Comparison of ENCODE assay signal across 12 cellular contexts in genomic region chr19:41306394-41306793, GRCh38. TPM values are rescaled to one million over a fixed set of nuclear protein-coding genes. Genes with fewer than 3 reads are reported as not detected.
DNase-seq lines count a peak whose midpoint lies in the region; ATAC-seq lines count a peak whose summit lies in the region.
"Had no signal": no experiment of that assay in that cellular context is flagged by ENCODE, and none has a peak within 500 bp of the region (broad histone marks: within the 10 kb centered on the region; RNA-seq: fewer than 3 reads in every experiment).

No MANE protein-coding gene starts in this region.

- peaks cover 2 to 12% of the 10 kb centered on the region in 2 donors for H3K36me3 ChIP-seq in aorta (ENCODE audit: control insufficient read depth in 1 of 2, insufficient read depth in 2 of 2, low read length in 1 of 2)

- peaks cover 53% of the 10 kb centered on the region for H3K36me3 Mint-ChIP-seq in stimulated activated naive CD8-positive, alpha-beta T cell treated with anti-CD3 and anti-CD28 coated beads, Interleukin-15, Interleukin-2, amounts not matched to agents 100 ng/mL and 50 ng/mL, for 24 hours (ENCODE audit: low read depth)
- peaks cover 47% of the 10 kb centered on the region for H3K36me3 Mint-ChIP-seq in activated naive CD8-positive, alpha-beta T cell treated with anti-CD3 and anti-CD28 coated beads for 36 hours
- peaks cover 0 to 56% (median 24%) of the 10 kb centered on the region in 3 donors for H3K36me3 Mint-ChIP-seq in naive thymus-derived CD8-positive, alpha-beta T cell

- DNase-seq in stimulated activated naive CD8-positive, alpha-beta T cell treated with anti-CD3 and anti-CD28 coated beads, Interleukin-15, Interleukin-2, amounts not matched to agents 100 U/mL and 50 U/mL, for 24 hours, result no peak
- no peak for DNase-seq in activated naive CD8-positive, alpha-beta T cell treated with anti-CD3 and anti-CD28 coated beads for 36 hours
- DNase-seq in naive thymus-derived CD8-positive, alpha-beta T cell, result no peak
- DNase-seq in aorta, result peak; percentile 36 to 70
- no peak for DNase-seq in NCI-H774 (lab: John Stamatoyannopoulos, UW)
- DNase-seq: H9, KG1, NCI-H345 had no signal

- H3K27ac ChIP-seq in aorta (ENCODE audit: low read depth in 1 of 2, low read length in 2 of 2), result no peak overlapping the region

- no peak overlapping the region for H3K4me3 ChIP-seq in aorta (ENCODE audit: low read length in 2 of 2)
- H3K4me3 ChIP-seq: pancreas had no signal

- no peaks in the 10 kb centered on the region for H3K27me3 Mint-ChIP-seq in stimulated activated naive CD8-positive, alpha-beta T cell treated with anti-CD3 and anti-CD28 coated beads, Interleukin-15, Interleukin-2, amounts not matched to agents 100 ng/mL and 50 ng/mL, for 24 hours
- peaks cover 9% of the 10 kb centered on the region for H3K27me3 Mint-ChIP-seq in activated naive CD8-positive, alpha-beta T cell treated with anti-CD3 and anti-CD28 coated beads for 36 hours
- H3K27me3 Mint-ChIP-seq in naive thymus-derived CD8-positive, alpha-beta T cell, result peaks cover 0 to 3% (median 0%) of the 10 kb centered on the region in 5 donors

- peak overlapping the region; percentile 52 for H3K4me3 Mint-ChIP-seq in stimulated activated naive CD8-positive, alpha-beta T cell treated with anti-CD3 and anti-CD28 coated beads, Interleukin-15, Interleukin-2, amounts not matched to agents 100 ng/mL and 50 ng/mL, for 24 hours
- peak overlapping the region; percentile 22 for H3K4me3 Mint-ChIP-seq in activated naive CD8-positive, alpha-beta T cell treated with anti-CD3 and anti-CD28 coated beads for 36 hours
- H3K4me3 Mint-ChIP-seq in naive thymus-derived CD8-positive, alpha-beta T cell, result peak overlapping the region; percentile 68 to 99 (median 95)

- no peak for ATAC-seq in stimulated activated naive CD8-positive, alpha-beta T cell treated with anti-CD3 and anti-CD28 coated beads, Interleukin-15, Interleukin-2, amounts not matched to agents 100 U/mL and 50 U/mL, for 24 hours
- ATAC-seq in naive thymus-derived CD8-positive, alpha-beta T cell, result no peak
- ATAC-seq in aorta (ENCODE audit: low FRiP score), result no peak
- no peak for ATAC-seq in HG03378 (IDR thresholded peaks at IDR 0.05; ENCODE audit: unreplicated experiment)
- ATAC-seq in GM21529 (IDR thresholded peaks at IDR 0.05; ENCODE audit: unreplicated experiment), result no peak
- ATAC-seq: pancreas had no signal

- H3K27me3 ChIP-seq in aorta (ENCODE audit: control insufficient read depth in 1 of 2, insufficient read depth in 2 of 2, low read length in 1 of 2), result no peaks in the 10 kb centered on the region
- H3K27me3 ChIP-seq: pancreas had no signal

- H3K9me3 Mint-ChIP-seq in stimulated activated naive CD8-positive, alpha-beta T cell treated with anti-CD3 and anti-CD28 coated beads, Interleukin-15, Interleukin-2, amounts not matched to agents 100 ng/mL and 50 ng/mL, for 24 hours, result no peaks in the 10 kb centered on the region
- H3K9me3 Mint-ChIP-seq in activated naive CD8-positive, alpha-beta T cell treated with anti-CD3 and anti-CD28 coated beads for 36 hours, result no peaks in the 10 kb centered on the region
- H3K9me3 Mint-ChIP-seq in naive thymus-derived CD8-positive, alpha-beta T cell, result no peaks in the 10 kb centered on the region

- no peaks in the 10 kb centered on the region for H3K9me3 ChIP-seq in aorta (ENCODE audit: control insufficient read depth, low read length)
- H3K9me3 ChIP-seq: pancreas had no signal

- intact Hi-C loops in aorta (cut with DNase I), result loop anchor here in 1 of 2 donors (5.0 kb wide), 1 partner anchor 39 kb away; no protein-coding TSS in a partner anchor

- POLR2A ChIA-PET in naive thymus-derived CD8-positive, alpha-beta T cell (lab: Charles Lee), result interaction anchor here (1.0 to 11.3 kb wide), 7 partner anchors 11 to 493 kb away, joined by 3 to 300 read pairs (median 17); partner anchors contain the start of genes B9D2, HNRNPUL1 and TGFB1

- 76 to 78% methylated on average over 11 of the region's 11 CpGs for WGBS in aorta, 2 donors

- H3K4me1 ChIP-seq in aorta (ENCODE audit: control insufficient read depth in 1 of 2, insufficient read depth in 2 of 2, low read length in 2 of 2), result no peaks in the 10 kb centered on the region

- H3K27ac Mint-ChIP-seq in stimulated activated naive CD8-positive, alpha-beta T cell treated with anti-CD3 and anti-CD28 coated beads, Interleukin-15, Interleukin-2, amounts not matched to agents 100 ng/mL and 50 ng/mL, for 24 hours, result peak overlapping the region; percentile 96
- peak overlapping the region; percentile 97 for H3K27ac Mint-ChIP-seq in activated naive CD8-positive, alpha-beta T cell treated with anti-CD3 and anti-CD28 coated beads for 36 hours
- H3K27ac Mint-ChIP-seq in naive thymus-derived CD8-positive, alpha-beta T cell, result peak overlapping the region; percentile 94 to 100 (median 99)

- peaks cover 92% of the 10 kb centered on the region for H3K4me1 Mint-ChIP-seq in stimulated activated naive CD8-positive, alpha-beta T cell treated with anti-CD3 and anti-CD28 coated beads, Interleukin-15, Interleukin-2, amounts not matched to agents 100 ng/mL and 50 ng/mL, for 24 hours (ENCODE audit: low read depth)
- peaks cover 76% of the 10 kb centered on the region for H3K4me1 Mint-ChIP-seq in activated naive CD8-positive, alpha-beta T cell treated with anti-CD3 and anti-CD28 coated beads for 36 hours
- H3K4me1 Mint-ChIP-seq in naive thymus-derived CD8-positive, alpha-beta T cell, result peaks cover 43 to 99% (median 95%) of the 10 kb centered on the region in 4 donors

RNA-seq across cellular contexts. Expression of gene CCDC97, which starts 3.6 kb away (rescaled TPM):
- 10 to 100 TPM; 19.1 to 20.5 TPM for total RNA-seq in activated naive CD8-positive, alpha-beta T cell treated with anti-CD3 and anti-CD28 coated beads for 36 hours
- total RNA-seq in naive thymus-derived CD8-positive, alpha-beta T cell, result 10 to 100 TPM; 46.6 to 49.1 TPM
- polyA plus RNA-seq in naive thymus-derived CD8-positive, alpha-beta T cell, result 10 to 100 TPM; 15.6 to 25.0 (median 24.6) TPM
- 10 to 100 TPM; 18.7 to 24.3 TPM for total RNA-seq in aorta
- 10 to 100 TPM in 1 of 2 donors, 1 to 10 TPM in 1; 7.0 to 10.8 TPM for polyA plus RNA-seq in aorta

RNA-seq across cellular contexts. Expression of gene HNRNPUL1, which starts 42.2 kb away (rescaled TPM):
- total RNA-seq in activated naive CD8-positive, alpha-beta T cell treated with anti-CD3 and anti-CD28 coated beads for 36 hours, result 100 to 1,000 TPM; 255 to 259 TPM
- 100 to 1,000 TPM; 262 to 280 TPM for total RNA-seq in naive thymus-derived CD8-positive, alpha-beta T cell
- polyA plus RNA-seq in naive thymus-derived CD8-positive, alpha-beta T cell, result 10 to 100 TPM; 40.7 to 67.6 (median 46.1) TPM
- 100 to 1,000 TPM; 155 to 156 TPM for total RNA-seq in aorta
- 10 to 100 TPM; 59.5 to 82.5 TPM for polyA plus RNA-seq in aorta

RNA-seq across cellular contexts. Expression of gene TGFB1, which starts 47.3 kb away (rescaled TPM):
- total RNA-seq in activated naive CD8-positive, alpha-beta T cell treated with anti-CD3 and anti-CD28 coated beads for 36 hours, result 100 to 1,000 TPM; 152 to 154 TPM
- 10 to 100 TPM; 83.6 to 85.6 TPM for total RNA-seq in naive thymus-derived CD8-positive, alpha-beta T cell
- 10 to 100 TPM; 30.5 to 45.4 (median 34.5) TPM for polyA plus RNA-seq in naive thymus-derived CD8-positive, alpha-beta T cell
- 10 to 100 TPM; 81.6 to 97.5 TPM for total RNA-seq in aorta
- 10 to 100 TPM; 25.4 to 56.6 TPM for polyA plus RNA-seq in aorta

RNA-seq across cellular contexts. Expression of gene B9D2, which starts 57.6 kb away (rescaled TPM):
- 1 to 10 TPM; 6.4 to 8.1 TPM for total RNA-seq in activated naive CD8-positive, alpha-beta T cell treated with anti-CD3 and anti-CD28 coated beads for 36 hours
- 10 to 100 TPM; 15.0 to 17.3 TPM for total RNA-seq in naive thymus-derived CD8-positive, alpha-beta T cell
- 10 to 100 TPM; 12.6 to 20.9 (median 19.8) TPM for polyA plus RNA-seq in naive thymus-derived CD8-positive, alpha-beta T cell
- 1 to 10 TPM; 4.1 to 5.6 TPM for total RNA-seq in aorta
- 10 to 100 TPM in 1 of 2 donors, 1 to 10 TPM in 1; 1.6 to 13.5 TPM for polyA plus RNA-seq in aorta

Comparison
In these comparisons a context has a peak if more than half of its experiments do, and no peak if none do; other contexts are left out.
1. H3K4me3 Mint-ChIP-seq: peak in every context shown above with its lines; median percentile 95 in naive thymus-derived CD8-positive, alpha-beta T cell; 52 in stimulated activated naive CD8-positive, alpha-beta T cell treated with anti-CD3 and anti-CD28 coated beads, Interleukin-15, Interleukin-2, amounts not matched to agents 100 ng/mL and 50 ng/mL, for 24 hours; 22 in activated naive CD8-positive, alpha-beta T cell treated with anti-CD3 and anti-CD28 coated beads for 36 hours.
2. DNase-seq: peak in aorta (2 of 2); none in stimulated activated naive CD8-positive, alpha-beta T cell treated with anti-CD3 and anti-CD28 coated beads, Interleukin-15, Interleukin-2, amounts not matched to agents 100 U/mL and 50 U/mL, for 24 hours (single experiment), activated naive CD8-positive, alpha-beta T cell treated with anti-CD3 and anti-CD28 coated beads for 36 hours (single experiment), naive thymus-derived CD8-positive, alpha-beta T cell (0 of 10) and NCI-H774 (single experiment).
3. Peak in every context shown above with its lines, with median percentiles within 50 percentile points of each other: H3K27ac Mint-ChIP-seq.